Comparison of ENCODE assay signal across 9 cellular contexts in the genomic region with DNA sequence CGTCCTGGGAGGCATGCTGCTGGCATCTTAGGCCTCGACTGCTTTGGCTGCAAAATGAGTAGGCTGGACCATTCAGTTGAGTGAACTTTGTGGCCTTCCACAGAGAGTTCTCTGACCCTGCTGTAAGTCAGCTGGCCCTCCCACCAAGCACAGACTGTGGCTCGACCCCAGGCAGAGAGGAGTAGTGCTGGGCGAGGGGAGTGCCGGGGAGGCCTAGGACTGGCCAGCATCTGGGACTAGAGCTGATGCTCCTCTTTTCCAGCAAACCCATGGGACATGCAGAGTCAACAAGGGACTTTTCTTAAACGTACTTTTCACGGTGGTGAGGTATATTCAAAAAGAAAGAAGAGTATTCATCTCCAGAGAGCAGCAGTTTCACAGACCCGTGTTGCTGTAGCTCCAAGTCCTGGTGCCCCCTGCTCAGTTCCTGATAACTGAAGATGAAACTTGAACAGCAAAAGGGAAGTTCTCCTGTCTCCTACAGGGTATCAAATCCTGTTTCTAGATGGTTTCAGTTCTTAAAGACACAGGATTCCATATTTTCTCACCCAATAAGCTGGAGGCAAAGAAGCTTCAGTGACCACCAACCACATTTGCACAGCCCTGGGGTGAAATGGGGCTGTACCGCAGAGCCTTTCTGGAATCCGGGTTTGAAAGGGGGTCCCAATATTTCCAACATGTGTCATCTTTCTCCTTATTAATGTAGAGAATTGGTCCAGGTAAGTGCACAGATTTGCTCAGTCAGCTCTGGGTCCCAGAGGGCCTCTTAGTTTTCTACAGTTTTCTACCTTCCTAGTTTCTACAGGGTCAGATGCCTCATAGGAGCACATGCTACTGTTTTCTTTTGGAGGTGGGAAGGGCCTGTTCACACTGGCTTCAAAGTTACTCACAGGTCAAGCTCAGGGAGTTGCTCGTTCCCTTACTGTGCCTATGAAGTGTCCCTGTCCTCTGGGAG. TPM values are rescaled to one million over a fixed set of nuclear protein-coding genes. Genes with fewer than 3 reads are reported as not detected.
DNase-seq lines count a peak whose midpoint lies in the region; ATAC-seq and TF ChIP-seq lines count a peak whose summit lies in the region.
"Had no signal": no experiment of that assay in that cellular context is flagged by ENCODE, and none has a peak within 500 bp of the region (broad histone marks: within the 10 kb centered on the region; RNA-seq: fewer than 3 reads in every experiment).

No MANE protein-coding gene starts in this region.

- H3K9me3 ChIP-seq in PC-3 (ENCODE audit: low read length), result no peaks in the 10 kb centered on the region
- H3K9me3 ChIP-seq: neutrophil had no signal

- H3K27me3 Mint-ChIP-seq in activated B cell treated with CpG ODN at 0.5 μM for 24 hours, result peaks cover 4% of the 10 kb centered on the region

- no peak overlapping the region for H3K9ac ChIP-seq in PC-3 (ENCODE audit: low read length)

- ATAC-seq in GM19328 (IDR thresholded peaks at IDR 0.05; ENCODE audit: unreplicated experiment) (peak; percentile 49), HG03045 (IDR thresholded peaks at IDR 0.05; ENCODE audit: unreplicated experiment) (peak; percentile 63), activated B cell treated with CpG ODN at 0.5 μM for 24 hours (ENCODE audit: low read depth) (peak; percentile 73), PC-3 (no peak), left ventricle myocardium superior (no peak), HG02970 (IDR thresholded peaks at IDR 0.05; ENCODE audit: low FRiP score, unreplicated experiment) (no peak)

- no peaks in the 10 kb centered on the region for H3K9me3 Mint-ChIP-seq in activated B cell treated with CpG ODN at 0.5 μM for 24 hours

- H3K27me3 ChIP-seq in GM06990 (replicated peaks; ENCODE audit: control insufficient read depth, insufficient read depth, low read length), result no peaks in the 10 kb centered on the region
- peaks cover under 1% of the 10 kb centered on the region; the same call in 1 of the 2 replicates for H3K27me3 ChIP-seq in PC-3 (ENCODE audit: low read length)
- H3K27me3 ChIP-seq: neutrophil had no signal

- no peaks in the 10 kb centered on the region for H3K36me3 Mint-ChIP-seq in activated B cell treated with CpG ODN at 0.5 μM for 24 hours (ENCODE audit: low read depth)

- H3K27ac Mint-ChIP-seq in activated B cell treated with CpG ODN at 0.5 μM for 24 hours, result peak overlapping the region; percentile 84

- peak; percentile 85 for DNase-seq in GM06990 (ENCODE audit: extremely low read depth, insufficient read length)
- DNase-seq in activated B cell treated with CpG ODN at 0.5 μM for 24 hours, result no peak
- DNase-seq in PC-3, result no peak
- DNase-seq in left ventricle myocardium superior, result no peak
- no peak for DNase-seq in DMS114 treated with DMSO at 0.1 percent for 48 hours (lab: John Stamatoyannopoulos, UW; ENCODE audit: unreplicated experiment)

- no peak overlapping the region for H2AFZ ChIP-seq in PC-3 (ENCODE audit: low read length)

- H3K36me3 ChIP-seq in GM06990 (ENCODE audit: control insufficient read depth, insufficient read depth, low read length) (no peaks in the 10 kb centered on the region), PC-3 (ENCODE audit: low read depth, low read length) (no peaks in the 10 kb centered on the region)
- H3K36me3 ChIP-seq: neutrophil had no signal

- BruUV-seq in PC-3 (replicated peaks; lab: Mats Ljungman, UMichigan), result no TSS peak

- no peaks in the 10 kb centered on the region for H3K79me2 ChIP-seq in PC-3 (ENCODE audit: low read length)

- intact Hi-C loops in activated B cell treated with CpG ODN at 0.5 μM for 24 hours (cut with micrococcal nuclease), result loop anchor here (1.0 kb wide), 1 partner anchor 23 kb away; no protein-coding TSS in a partner anchor
- intact Hi-C loops in PC-3 (cut with micrococcal nuclease), result no loop called here
- intact Hi-C loops in left ventricle myocardium superior (cut with micrococcal nuclease), result no loop called here

- no peaks in the 10 kb centered on the region for H4K20me1 ChIP-seq in PC-3 (ENCODE audit: low read length)

- POLR2A ChIA-PET in activated B cell treated with CpG ODN at 0.5 μM for 24 hours (lab: Charles Lee) (interaction anchor here (0.6 to 3.1 kb wide), 9 partner anchors 12 to 213 kb away, joined by 3 to 19 read pairs (median 5); a partner anchor contains a TSS), PC-3 (lab: Charles Lee; ENCODE audit: unreplicated experiment) (interaction anchor here (0.6 kb wide), 1 partner anchor 169 kb away, joined by 11 read pairs; no protein-coding TSS in a partner anchor)

- no peak overlapping the region for H3K4me3 ChIP-seq in GM06990 (replicated peaks; ENCODE audit: low read depth, low read length)
- no peak overlapping the region for H3K4me3 ChIP-seq in PC-3 (ENCODE audit: low read length)

- no peaks in the 10 kb centered on the region for H3K9me2 ChIP-seq in PC-3 (replicated peaks; ENCODE audit: low read length)

- no peak overlapping the region for H3K27ac ChIP-seq in PC-3 (ENCODE audit: low read length)
- H3K27ac ChIP-seq: neutrophil had no signal

- peaks cover 47% of the 10 kb centered on the region for H3K4me1 Mint-ChIP-seq in activated B cell treated with CpG ODN at 0.5 μM for 24 hours

- H3K4me3 Mint-ChIP-seq in activated B cell treated with CpG ODN at 0.5 μM for 24 hours, result peak overlapping the region; percentile 9

- CTCF ChIA-PET in activated B cell treated with CpG ODN at 0.5 μM for 24 hours (lab: Charles Lee) (interaction anchor here (1.2 to 2.0 kb wide), 2 partner anchors 14 to 202 kb away, joined by 3 to 9 read pairs; no protein-coding TSS in a partner anchor), PC-3 (lab: Charles Lee) (no interaction called here)

- no peaks in the 10 kb centered on the region for H3F3A ChIP-seq in PC-3 (ENCODE audit: low read length, unreplicated experiment)

- no peaks in the 10 kb centered on the region for H3K4me1 ChIP-seq in PC-3 (ENCODE audit: insufficient read depth, low read length)

- TF ChIP-seq CTCF in GM06990 (IDR thresholded peaks at IDR 0.05; ENCODE audit: insufficient read depth, low read length, poor library complexity, severe bottlenecking), result no peak
- no peak for TF ChIP-seq CTCF in activated B cell treated with CpG ODN at 0.5 μM for 24 hours (IDR thresholded peaks at IDR 0.05)
- TF ChIP-seq CTCF in PC-3 (conservative IDR thresholded peaks at IDR 0.05; ENCODE audit: low read depth, low read length), result no peak

- H3K4me2 ChIP-seq in PC-3 (ENCODE audit: low read length), result no peak overlapping the region

RNA-seq across cellular contexts. Expression of a gene that starts 20.9 kb away (rescaled TPM):
- total RNA-seq in activated B cell treated with CpG ODN at 0.5 μM for 24 hours, result 23.5 and 25.2 TPM in 2 replicates
- total RNA-seq in PC-3 (2014; rRNA removed), result 4.3 and 5.5 TPM in 2 replicates
- 1.6 TPM for total RNA-seq in left ventricle myocardium superior

Comparison
In these comparisons a context has a peak if more than half of its experiments do, and no peak if none do; other contexts are left out.
1. ATAC-seq: peak in GM19328 (single experiment), HG03045 (single experiment) and activated B cell treated with CpG ODN at 0.5 μM for 24 hours (single experiment); none in PC-3 (single experiment), left ventricle myocardium superior (single experiment) and HG02970 (single experiment).